Comparison of ENCODE assay signal across 10 cellular contexts in genomic region chr11:72834905-72835304, GRCh38. TPM values are rescaled to one million over a fixed set of nuclear protein-coding genes. Genes with fewer than 3 reads are reported as not detected.
DNase-seq lines count a peak whose midpoint lies in the region; ATAC-seq and TF ChIP-seq lines count a peak whose summit lies in the region.
"Had no signal": no experiment of that assay in that cellular context is flagged by ENCODE, and none has a peak within 500 bp of the region (broad histone marks: within the 10 kb centered on the region; RNA-seq: fewer than 3 reads in every experiment).

No MANE protein-coding gene starts in this region.

- peak overlapping the region; percentile 14 for H3K4me3 Mint-ChIP-seq in activated naive CD8-positive, alpha-beta T cell treated with anti-CD3 and anti-CD28 coated beads, Interleukin-2, amount 10 ng/mL, durations not matched to agents 7 days and 5 days

- POLR2A ChIA-PET in activated naive CD8-positive, alpha-beta T cell treated with anti-CD3 and anti-CD28 coated beads, Interleukin-2, amount 10 ng/mL, durations not matched to agents 7 days and 5 days (lab: Charles Lee), result interaction anchor here (0.9 to 2.0 kb wide), 2 partner anchors 12 to 343 kb away, joined by 3 to 5 read pairs; no protein-coding TSS in a partner anchor

- H3K9me3 ChIP-seq in left lung (no peaks in the 10 kb centered on the region), stomach smooth muscle (ENCODE audit: control insufficient read depth in 2 of 2, low read length in 2 of 2) (no peaks in the 10 kb centered on the region)

- no peak for ATAC-seq in activated naive CD8-positive, alpha-beta T cell treated with anti-CD3 and anti-CD28 coated beads, Interleukin-2, amount 10 ng/mL, durations not matched to agents 7 days and 5 days (ENCODE audit: low read depth)
- no peak for ATAC-seq in left lung

- peaks cover 35% of the 10 kb centered on the region for H3K4me1 Mint-ChIP-seq in activated naive CD8-positive, alpha-beta T cell treated with anti-CD3 and anti-CD28 coated beads, Interleukin-2, amount 10 ng/mL, durations not matched to agents 7 days and 5 days

- H3K9ac ChIP-seq in stomach smooth muscle (ENCODE audit: low read length in 2 of 2), result no peak overlapping the region

- TF ChIP-seq CTCF in left lung (IDR thresholded peaks at IDR 0.05), result no peak

- H3K4me1 ChIP-seq in left lung, result peaks cover 2 to 64% of the 10 kb centered on the region in 2 donors
- peaks cover 31% of the 10 kb centered on the region for H3K4me1 ChIP-seq in stomach smooth muscle (ENCODE audit: control insufficient read depth, insufficient read depth, low read length)

- no peaks in the 10 kb centered on the region for H3K27me3 Mint-ChIP-seq in activated naive CD8-positive, alpha-beta T cell treated with anti-CD3 and anti-CD28 coated beads, Interleukin-2, amount 10 ng/mL, durations not matched to agents 7 days and 5 days

- no peaks in the 10 kb centered on the region for H3K9me3 Mint-ChIP-seq in activated naive CD8-positive, alpha-beta T cell treated with anti-CD3 and anti-CD28 coated beads, Interleukin-2, amount 10 ng/mL, durations not matched to agents 7 days and 5 days

- H3K4me3 ChIP-seq in left lung (no peak overlapping the region), stomach smooth muscle (ENCODE audit: low read length in 2 of 2) (no peak overlapping the region)

- H3K27ac Mint-ChIP-seq in activated naive CD8-positive, alpha-beta T cell treated with anti-CD3 and anti-CD28 coated beads, Interleukin-2, amount 10 ng/mL, durations not matched to agents 7 days and 5 days, result peak overlapping the region; percentile 74

- H3K27me3 ChIP-seq in left lung, result no peaks in the 10 kb centered on the region
- H3K27me3 ChIP-seq in stomach smooth muscle (ENCODE audit: control insufficient read depth in 1 of 2, insufficient read depth in 2 of 2, low read length in 2 of 2), result no peaks in the 10 kb centered on the region

- intact Hi-C loops in left lung (cut with DNase I), result loop anchor here (5.0 to 10.0 kb wide), 2 partner anchors 340 to 342 kb away; no protein-coding TSS in a partner anchor

- H3K27ac ChIP-seq in left lung (peak overlapping the region; percentile 48 to 74), stomach smooth muscle (ENCODE audit: low read length) (peak overlapping the region; percentile 41)

- DNase-seq in NOMO-1 treated with DMSO at 0.1 percent for 48 hours (lab: John Stamatoyannopoulos, UW; ENCODE audit: unreplicated experiment) (peak; percentile 68), left lung (no peak), glomerular visceral epithelial cell (ENCODE audit: extremely low spot score) (no peak), NCI-H2196 treated with DMSO at 0.1 percent for 48 hours (lab: John Stamatoyannopoulos, UW; ENCODE audit: unreplicated experiment) (no peak), NCI-H774 (lab: John Stamatoyannopoulos, UW) (no peak), mesenteric fat pad (ENCODE audit: low spot score) (no peak)
- no peak for DNase-seq in activated naive CD8-positive, alpha-beta T cell treated with anti-CD3 and anti-CD28 coated beads, Interleukin-2, amount 10 ng/mL, durations not matched to agents 7 days and 5 days
- DNase-seq: central memory CD4-positive, alpha-beta T cell; NCI-H1092 had no signal

- H3K36me3 Mint-ChIP-seq in activated naive CD8-positive, alpha-beta T cell treated with anti-CD3 and anti-CD28 coated beads, Interleukin-2, amount 10 ng/mL, durations not matched to agents 7 days and 5 days, result peaks cover 22% of the 10 kb centered on the region

- peaks cover 5 to 63% of the 10 kb centered on the region in 2 donors for H3K36me3 ChIP-seq in left lung
- H3K36me3 ChIP-seq in stomach smooth muscle (ENCODE audit: control insufficient read depth in 2 of 2, insufficient read depth in 2 of 2, low read length in 2 of 2), result peaks cover 9 to 21% of the 10 kb centered on the region in 2 donors

RNA-seq across cellular contexts. Expression of gene ATG16L2, which starts 20.7 kb away (rescaled TPM):
- 100 to 1,000 TPM; 159 to 163 TPM for total RNA-seq in activated naive CD8-positive, alpha-beta T cell treated with anti-CD3 and anti-CD28 coated beads, Interleukin-2, amount 10 ng/mL, durations not matched to agents 7 days and 5 days
- total RNA-seq in left lung (10 to 100 TPM; 41.5 to 87.3 TPM), mesenteric fat pad (29.5 TPM)

RNA-seq across cellular contexts. Expression of gene STARD10, which starts 41.1 kb away (rescaled TPM):
- total RNA-seq in activated naive CD8-positive, alpha-beta T cell treated with anti-CD3 and anti-CD28 coated beads, Interleukin-2, amount 10 ng/mL, durations not matched to agents 7 days and 5 days, result 1 to 10 TPM; 7.8 to 8.0 TPM
- total RNA-seq in left lung (100 to 1,000 TPM in 1 of 2 donors, 10 to 100 TPM in 1; 83.8 to 119 TPM), mesenteric fat pad (9.0 TPM)
